In genomic region chr4:133513891-133514290, GRCh38 we compare ENCODE assay signal across 26 cellular contexts.
"Had no signal": no experiment of that assay in that cellular context is flagged by ENCODE, and none has a peak within 500 bp of the region (broad histone marks: within the 10 kb centered on the region; RNA-seq: fewer than 3 reads in every experiment).

No MANE protein-coding gene starts in this region.

- H3K4me3 ChIP-seq: gastroesophageal sphincter, hepatocyte, ovary, right lobe of liver, testis had no signal

- H3K4me3 Mint-ChIP-seq: activated CD4-positive, alpha-beta memory T cell treated with anti-CD3 and anti-CD28 coated beads for 36 hours; activated CD4-positive, alpha-beta T cell treated with anti-CD3 and anti-CD28 coated beads, Interleukin-2, amount 10 ng/mL, durations not matched to agents 24 days and 14 days; activated naive CD4-positive, alpha-beta T cell treated with anti-CD3 and anti-CD28 coated beads, Interleukin-2, amount 50 U/mL, for 24 hours; activated naive CD8-positive, alpha-beta T cell treated with anti-CD3 and anti-CD28 coated beads, Interleukin-2, amount 50 U/mL, for 24 hours; activated T-cell treated with anti-CD3 and anti-CD28 coated beads, Interleukin-2, amount 50 U/mL, for 4 hours; activated T-helper 17 cell treated with anti-CD3 and anti-CD28 coated beads, Interleukin-2, amount 50 U/mL, for 72 hours; brain; mesothelial cell of epicardium; naive B cell; nephron progenitor cell; T-helper 17 cell had no signal

- H3K9me3 Mint-ChIP-seq: activated naive CD4-positive, alpha-beta T cell treated with anti-CD3 and anti-CD28 coated beads, Interleukin-2, amount 50 U/mL, for 24 hours had no signal

- H3K36me3 Mint-ChIP-seq: activated CD4-positive, alpha-beta memory T cell treated with anti-CD3 and anti-CD28 coated beads for 36 hours; activated naive CD4-positive, alpha-beta T cell treated with anti-CD3 and anti-CD28 coated beads, Interleukin-2, amount 50 U/mL, for 24 hours; brain; naive B cell had no signal

- H3K4me1 Mint-ChIP-seq: activated CD4-positive, alpha-beta T cell treated with anti-CD3 and anti-CD28 coated beads, Interleukin-2, amount 10 ng/mL, durations not matched to agents 24 days and 14 days; activated naive CD4-positive, alpha-beta T cell treated with anti-CD3 and anti-CD28 coated beads, Interleukin-2, amount 50 U/mL, for 24 hours; activated naive CD8-positive, alpha-beta T cell treated with anti-CD3 and anti-CD28 coated beads, Interleukin-2, amount 50 U/mL, for 24 hours; activated T-helper 17 cell treated with anti-CD3 and anti-CD28 coated beads, Interleukin-2, amount 50 U/mL, for 72 hours; brain; mesothelial cell of epicardium; nephron progenitor cell; T-helper 17 cell had no signal

- DNase-seq: activated CD4-positive, alpha-beta memory T cell treated with anti-CD3 and anti-CD28 coated beads for 36 hours; activated CD4-positive, alpha-beta T cell treated with anti-CD3 and anti-CD28 coated beads, Interleukin-2, amount 10 ng/mL, durations not matched to agents 24 days and 14 days; activated CD4-positive, CD25-positive, alpha-beta regulatory T cell treated with anti-CD3 and anti-CD28 coated beads, Interleukin-2, amount 50 U/mL, for 72 hours; activated naive CD8-positive, alpha-beta T cell treated with anti-CD3 and anti-CD28 coated beads, Interleukin-2, amount 50 U/mL, for 24 hours; activated T-cell treated with anti-CD3 and anti-CD28 coated beads, Interleukin-2, amount 50 U/mL, for 4 hours; anterior cingulate cortex; cortex of kidney; left cardiac atrium; mammary epithelial cell; naive B cell; nephron progenitor cell; ovary; right lobe of liver; stimulated activated CD4-positive, alpha-beta T cell treated with anti-CD3 and anti-CD28 coated beads, Interleukin-12 subunit alpha, Interleukin-12 subunit beta, amount 100 ng/mL, for 4 hours; stimulated activated CD4-positive, alpha-beta T cell treated with anti-CD3 and anti-CD28 coated beads, Interleukin-4, amount 100 ng/mL, for 1 hour; stimulated activated naive CD8-positive, alpha-beta T cell treated with anti-CD3 and anti-CD28 coated beads, Interleukin-15, Interleukin-2, amounts not matched to agents 100 U/mL and 50 U/mL, for 24 hours; T-helper 17 cell; testis had no signal

- H3K27ac Mint-ChIP-seq: activated CD4-positive, alpha-beta memory T cell treated with anti-CD3 and anti-CD28 coated beads for 36 hours; activated CD4-positive, alpha-beta T cell treated with anti-CD3 and anti-CD28 coated beads, Interleukin-2, amount 10 ng/mL, durations not matched to agents 24 days and 14 days; activated naive CD4-positive, alpha-beta T cell treated with anti-CD3 and anti-CD28 coated beads, Interleukin-2, amount 50 U/mL, for 24 hours; activated naive CD8-positive, alpha-beta T cell treated with anti-CD3 and anti-CD28 coated beads, Interleukin-2, amount 50 U/mL, for 24 hours; activated T-helper 17 cell treated with anti-CD3 and anti-CD28 coated beads, Interleukin-2, amount 50 U/mL, for 72 hours; brain; mesothelial cell of epicardium; progenitor cell of endocrine pancreas; T-helper 17 cell had no signal

- ATAC-seq: activated naive CD8-positive, alpha-beta T cell treated with anti-CD3 and anti-CD28 coated beads, Interleukin-2, amount 50 U/mL, for 24 hours; activated T-cell treated with anti-CD3 and anti-CD28 coated beads, Interleukin-2, amount 50 U/mL, for 4 hours; activated T-helper 17 cell treated with anti-CD3 and anti-CD28 coated beads, Interleukin-2, amount 50 U/mL, for 72 hours; esophagus mucosa; gastroesophageal sphincter; left cardiac atrium; right lobe of liver; stimulated activated naive CD8-positive, alpha-beta T cell treated with anti-CD3 and anti-CD28 coated beads, Interleukin-15, Interleukin-2, amounts not matched to agents 100 U/mL and 50 U/mL, for 24 hours; T-helper 17 cell had no signal

- H3K27me3 Mint-ChIP-seq: activated CD4-positive, alpha-beta memory T cell treated with anti-CD3 and anti-CD28 coated beads for 36 hours; activated CD4-positive, alpha-beta T cell treated with anti-CD3 and anti-CD28 coated beads, Interleukin-2, amount 10 ng/mL, durations not matched to agents 24 days and 14 days; activated naive CD4-positive, alpha-beta T cell treated with anti-CD3 and anti-CD28 coated beads, Interleukin-2, amount 50 U/mL, for 24 hours; activated naive CD8-positive, alpha-beta T cell treated with anti-CD3 and anti-CD28 coated beads, Interleukin-2, amount 50 U/mL, for 24 hours; activated T-helper 17 cell treated with anti-CD3 and anti-CD28 coated beads, Interleukin-2, amount 50 U/mL, for 72 hours; naive B cell; progenitor cell of endocrine pancreas; T-helper 17 cell had no signal
